ENCODE assay signal across 12 cellular contexts in the genomic region with DNA sequence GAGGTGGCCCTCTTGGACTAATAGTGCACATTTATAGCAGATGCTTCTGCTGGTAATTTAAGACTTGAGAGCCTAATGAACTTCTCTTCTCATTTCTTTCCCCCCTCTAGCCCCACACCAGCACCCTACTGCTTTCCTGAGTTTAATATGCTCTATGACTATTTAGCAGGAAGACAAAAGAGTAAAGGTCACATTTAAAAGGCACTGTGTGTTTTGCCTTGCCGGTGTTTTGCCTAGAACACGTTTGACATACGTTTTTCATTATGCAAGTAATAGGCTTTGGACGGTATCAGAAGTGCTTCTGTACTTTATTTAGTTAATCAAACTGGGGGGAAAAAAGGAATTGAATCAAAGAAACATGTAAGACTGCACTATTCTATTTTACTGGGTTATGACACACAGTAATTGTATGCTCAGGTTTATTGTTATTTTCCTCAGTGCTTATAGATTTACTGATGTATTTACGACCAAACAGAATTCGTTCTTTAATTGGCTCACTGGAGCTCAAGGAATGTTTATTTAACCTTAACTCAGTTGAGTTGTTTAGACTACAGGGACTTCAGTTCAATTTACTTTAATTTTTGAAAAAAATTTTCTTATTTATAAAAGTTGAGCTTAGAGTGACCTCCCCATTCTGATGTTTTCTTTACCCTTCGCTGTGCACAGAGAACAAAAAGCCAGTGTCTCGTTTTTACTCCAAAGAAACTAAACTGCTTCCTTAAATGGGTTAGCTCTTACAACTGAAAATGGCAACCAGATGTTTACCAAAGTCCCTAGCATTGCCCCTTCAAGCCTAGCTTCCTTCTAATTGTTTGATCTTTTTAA. TPM values are rescaled to one million over a fixed set of nuclear protein-coding genes. Genes with fewer than 3 reads are reported as not detected.
DNase-seq lines count a peak whose midpoint lies in the region; ATAC-seq and TF ChIP-seq lines count a peak whose summit lies in the region.
"Had no signal": no experiment of that assay in that cellular context is flagged by ENCODE, and none has a peak within 500 bp of the region (broad histone marks: within the 10 kb centered on the region; RNA-seq: fewer than 3 reads in every experiment).

No MANE protein-coding gene starts in this region.

- intact Hi-C loops in IMR-90 (cut with micrococcal nuclease): no loop called here
- intact Hi-C loops in mucosa of descending colon (cut with DNase I, micrococcal nuclease): no loop called here
- intact Hi-C loops in upper lobe of right lung (cut with DNase I): no loop called here
- intact Hi-C loops in OCI-LY7 (cut with micrococcal nuclease; ENCODE audit: unreplicated experiment): no loop called here

- H3K23ac ChIP-seq in IMR-90 (ENCODE audit: low read depth, low read length): peak overlapping the region; percentile 81

- no peak for TF ChIP-seq RAD21 in IMR-90 (IDR thresholded peaks at IDR 0.05; ENCODE audit: low read length)

- no peak overlapping the region for H2AK5ac ChIP-seq in IMR-90 (ENCODE audit: low read depth, low read length)

- peak overlapping the region; percentile 84 for H2BK120ac ChIP-seq in IMR-90 (ENCODE audit: low read depth, low read length)

- peak overlapping the region; percentile 87 for H2BK5ac ChIP-seq in IMR-90 (ENCODE audit: low read depth, low read length, poor library complexity, severe bottlenecking)

- no peaks in the 10 kb centered on the region for H4K20me1 ChIP-seq in IMR-90 (ENCODE audit: insufficient read depth, low read length)
- no peaks in the 10 kb centered on the region for H4K20me1 ChIP-seq in OCI-LY7 (ENCODE audit: insufficient read depth, low read length)

- CTCF ChIA-PET in IMR-90 (lab: Yijun Ruan, JAX) (no interaction called here), OCI-LY7 (lab: Charles Lee; ENCODE audit: unreplicated experiment) (no interaction called here)

- BruUV-seq in IMR-90 (replicated peaks; lab: Mats Ljungman, UMichigan) (no TSS peak), OCI-LY7 (replicated peaks; lab: Mats Ljungman, UMichigan) (no TSS peak)

- DNase-seq in IMR-90 (peak; percentile 37), cerebellar cortex (ENCODE audit: low spot score) (peak; percentile 35), mucosa of descending colon (no peak), upper lobe of right lung (no peak), 8988T (no peak), OCI-LY7 (ENCODE audit: low spot score) (no peak), amniotic stem cell (lab: John Stamatoyannopoulos, UW) (no peak)
- DNase-seq: activated CD4-positive, alpha-beta memory T cell treated with anti-CD3 and anti-CD28 coated beads, Interleukin-2, amount 10 ng/mL, durations not matched to agents 7 days and 5 days; foreskin keratinocyte; naive thymus-derived CD4-positive, alpha-beta T cell; NCI-H2171; SHP77 had no signal

- peak overlapping the region in 1 of 2 experiments; percentile 58; a peak in 3 of 4 replicates for H4K8ac ChIP-seq in IMR-90 (ENCODE audit: low read depth in 2 of 2, low read length in 2 of 2)

- no peak overlapping the region for H2AFZ ChIP-seq in IMR-90 (replicated peaks; ENCODE audit: low read length, poor library complexity)
- no peak overlapping the region for H2AFZ ChIP-seq in OCI-LY7 (ENCODE audit: low read length)

- peaks cover 5% of the 10 kb centered on the region for H3K9me1 ChIP-seq in IMR-90 (ENCODE audit: insufficient read depth, low read length)

- peak overlapping the region; percentile 77 for H3K27ac ChIP-seq in IMR-90 (ENCODE audit: insufficient read depth, low read length)
- peak overlapping the region; percentile 34 for H3K27ac ChIP-seq in upper lobe of right lung
- no peak overlapping the region for H3K27ac ChIP-seq in OCI-LY7 (ENCODE audit: low read depth, low read length, poor library complexity, severe bottlenecking)
- H3K27ac ChIP-seq: foreskin keratinocyte had no signal

- peak overlapping the region; percentile 75; the same call in 2 of the 3 replicates for H2BK15ac ChIP-seq in IMR-90 (ENCODE audit: low read depth, low read length)

- H3K27me3 ChIP-seq in IMR-90 (ENCODE audit: control insufficient read depth, insufficient read depth, low read length) (no peaks in the 10 kb centered on the region), upper lobe of right lung (no peaks in the 10 kb centered on the region)
- H3K27me3 ChIP-seq: foreskin keratinocyte had no signal

- H3K4me2 ChIP-seq in IMR-90 (ENCODE audit: low read depth, low read length) (peak overlapping the region; percentile 81), OCI-LY7 (ENCODE audit: low read length) (no peak overlapping the region)

- H3K14ac ChIP-seq in IMR-90 (replicated peaks; ENCODE audit: low read depth, low read length): peak overlapping the region; percentile 69

- no CpG with 5 or more reads among the region's 8 CpGs for WGBS in IMR-90 (ENCODE audit: extremely low coverage in 2 of 2, insufficient read length in 1 of 2), 2 experiments

- POLR2A ChIA-PET in IMR-90 (lab: Charles Lee; ENCODE audit: unreplicated experiment): interaction anchor here (0.6 to 0.9 kb wide), 3 partner anchors 24 to 34 kb away, joined by 3 to 4 read pairs (median 3); no protein-coding TSS in a partner anchor
- POLR2A ChIA-PET in OCI-LY7 (lab: Charles Lee): interaction anchor here (0.5 to 1.1 kb wide), 3 partner anchors 19 to 64 kb away, joined by 3 read pairs; no protein-coding TSS in a partner anchor

- H3K4ac ChIP-seq in IMR-90 (ENCODE audit: low read depth, low read length): peak overlapping the region; percentile 64

- peak overlapping the region; percentile 42; the same call in 1 of the 2 replicates for H3K9ac ChIP-seq in IMR-90 (ENCODE audit: low read depth, low read length)

- in situ Hi-C loops in IMR-90 (cut with MboI; ENCODE audit: low sequenced_read_pairs): no loop called here

- H3K36me3 ChIP-seq in IMR-90 (ENCODE audit: control insufficient read depth, insufficient read depth, low read length) (no peaks in the 10 kb centered on the region), mucosa of descending colon (ENCODE audit: low read depth) (no peaks in the 10 kb centered on the region), upper lobe of right lung (no peaks in the 10 kb centered on the region), OCI-LY7 (ENCODE audit: insufficient read depth, low read length) (no peaks in the 10 kb centered on the region)

- H2AK9ac ChIP-seq in IMR-90 (replicated peaks; ENCODE audit: low read depth, low read length, poor library complexity): no peak overlapping the region

- H3K4me3 ChIP-seq in IMR-90 (ENCODE audit: insufficient read depth, low read depth, low read length) (peak overlapping the region; percentile 6; the same call in 1 of the 2 replicates), mucosa of descending colon (no peak overlapping the region), upper lobe of right lung (no peak overlapping the region), OCI-LY7 (ENCODE audit: low read depth, low read length, poor library complexity, severe bottlenecking) (no peak overlapping the region)

- peak overlapping the region; percentile 54 for H4K5ac ChIP-seq in IMR-90 (ENCODE audit: low read depth, low read length)

- peak overlapping the region; percentile 71 for H2BK20ac ChIP-seq in IMR-90 (ENCODE audit: low read depth, low read length)

- H3K79me2 ChIP-seq in OCI-LY7 (ENCODE audit: insufficient read depth, low read depth, low read length): no peaks in the 10 kb centered on the region

- H3K18ac ChIP-seq in IMR-90 (ENCODE audit: low read depth, low read length): peak overlapping the region; percentile 92

- H4K91ac ChIP-seq in IMR-90 (ENCODE audit: insufficient read depth, low read depth, low read length): peak overlapping the region; percentile 67; the same call in 1 of the 2 replicates

- no peak for TF ChIP-seq POLR2A in IMR-90 (IDR thresholded peaks at IDR 0.05; ENCODE audit: low read depth, low read length)

- ATAC-seq in IMR-90 (ENCODE audit: low read depth) (peak; percentile 55), mucosa of descending colon (peak; percentile 65), upper lobe of right lung (no peak)
- ATAC-seq: foreskin keratinocyte had no signal

- H3K9me2 ChIP-seq in OCI-LY7 (ENCODE audit: insufficient read depth, low read length): no peaks in the 10 kb centered on the region

- peaks cover 19 to 49% of the 10 kb centered on the region in 2 experiments for H3K79me1 ChIP-seq in IMR-90 (ENCODE audit: low read depth in 1 of 2, low read length in 2 of 2)

- dilution Hi-C loops in IMR-90 (cut with HindIII; ENCODE audit: low sequenced_read_pairs, unreplicated experiment): no loop called here

- H3K4me1 ChIP-seq in IMR-90 (ENCODE audit: control insufficient read depth, insufficient read depth, low read length) (peaks cover 14% of the 10 kb centered on the region), mucosa of descending colon (ENCODE audit: low read depth) (peaks cover 15% of the 10 kb centered on the region), upper lobe of right lung (peaks cover 31% of the 10 kb centered on the region), OCI-LY7 (ENCODE audit: insufficient read depth, low read length, poor library complexity, severe bottlenecking) (no peaks in the 10 kb centered on the region)

- peak overlapping the region; percentile 79 for H3K56ac ChIP-seq in IMR-90 (ENCODE audit: extremely low read depth, insufficient read depth, low read length)

- TF ChIP-seq CTCF in IMR-90 (conservative IDR thresholded peaks at IDR 0.05; ENCODE audit: low read depth, low read length) (no peak), mucosa of descending colon (IDR thresholded peaks at IDR 0.05) (no peak), upper lobe of right lung (IDR thresholded peaks at IDR 0.05) (no peak), OCI-LY7 (conservative IDR thresholded peaks at IDR 0.05; ENCODE audit: low read length) (no peak)

- H3K9me3 ChIP-seq in IMR-90 (ENCODE audit: control insufficient read depth, insufficient read depth, low read length) (no peaks in the 10 kb centered on the region), mucosa of descending colon (no peaks in the 10 kb centered on the region), upper lobe of right lung (no peaks in the 10 kb centered on the region), OCI-LY7 (ENCODE audit: low read length) (no peaks in the 10 kb centered on the region)

TF ChIP-seq in IMR-90, 13 proteins besides CTCF, POLR2A, EP300 and RAD21:
- no peak for TF ChIP-seq RFX5 (IDR thresholded peaks at IDR 0.05; ENCODE audit: low read depth, low read length)
- no peak for TF ChIP-seq FOS (IDR thresholded peaks at IDR 0.05; ENCODE audit: low read depth, low read length)
- no peak for TF ChIP-seq SMC3 (IDR thresholded peaks at IDR 0.05; ENCODE audit: low read depth, low read length)
- no peak for TF ChIP-seq CEBPB (IDR thresholded peaks at IDR 0.05; ENCODE audit: low read depth, low read length)

RNA-seq across cellular contexts. Expression of a gene that starts 35.4 kb away (rescaled TPM):
- total RNA-seq in IMR-90 (2012; rRNA removed) (96.8 and 102 TPM in 2 replicates), mucosa of descending colon (10 to 100 TPM in 1 of 3 donors, 1 to 10 TPM in 2; 6.5 to 67.7 (median 8.8) TPM), upper lobe of right lung (39.2 TPM), OCI-LY7 (2022) (not detected in 2 replicates)
- polyA plus RNA-seq in IMR-90 (2012; rRNA removed): 28.7 and 31.2 TPM in 2 replicates
- polyA plus RNA-seq in IMR-90 (2012; cell fraction: cytosol; rRNA removed): 11.9 and 18.5 TPM in 2 replicates
- 9.1 and 28.6 TPM in 2 replicates for polyA plus RNA-seq in IMR-90 (2012; cell fraction: nucleus; rRNA removed; ENCODE audit: low replicate concordance)
- total RNA-seq in OCI-LY7 (2014; rRNA removed; shearing (Covaris generic)): not detected in 2 replicates
- total RNA-seq: activated CD4-positive, alpha-beta memory T cell treated with anti-CD3 and anti-CD28 coated beads, Interleukin-2, amount 10 ng/mL, durations not matched to agents 7 days and 5 days had no signal
- polyA plus RNA-seq: naive thymus-derived CD4-positive, alpha-beta T cell had no signal

Comparison
In these comparisons a context has a peak if more than half of its experiments do, and no peak if none do; other contexts are left out.
1. DNase-seq: peak in IMR-90 (single experiment) and cerebellar cortex (single experiment); none in mucosa of descending colon (0 of 3), upper lobe of right lung (single experiment), 8988T (single experiment), OCI-LY7 (single experiment) and amniotic stem cell (single experiment).
2. RNA of a gene that starts 35.4 kb away (total RNA-seq): 96.8 to 102 TPM in IMR-90, 39.2 TPM in upper lobe of right lung (single experiment) and 6.5 to 67.7 TPM in mucosa of descending colon; not detected in OCI-LY7; every median in the first group is over 4 times any median in the second.